1 cellular context compared by ENCODE assay signal in genomic region chr15:26294062-26294689, GRCh38.
TF ChIP-seq lines count a peak whose summit lies in the region.

No MANE protein-coding gene starts in this region.

TF ChIP-seq in GM23338, 12 proteins besides CTCF, POLR2A, EP300 and RAD21 (continued from another document):
- TF ChIP-seq, protein P1, sequence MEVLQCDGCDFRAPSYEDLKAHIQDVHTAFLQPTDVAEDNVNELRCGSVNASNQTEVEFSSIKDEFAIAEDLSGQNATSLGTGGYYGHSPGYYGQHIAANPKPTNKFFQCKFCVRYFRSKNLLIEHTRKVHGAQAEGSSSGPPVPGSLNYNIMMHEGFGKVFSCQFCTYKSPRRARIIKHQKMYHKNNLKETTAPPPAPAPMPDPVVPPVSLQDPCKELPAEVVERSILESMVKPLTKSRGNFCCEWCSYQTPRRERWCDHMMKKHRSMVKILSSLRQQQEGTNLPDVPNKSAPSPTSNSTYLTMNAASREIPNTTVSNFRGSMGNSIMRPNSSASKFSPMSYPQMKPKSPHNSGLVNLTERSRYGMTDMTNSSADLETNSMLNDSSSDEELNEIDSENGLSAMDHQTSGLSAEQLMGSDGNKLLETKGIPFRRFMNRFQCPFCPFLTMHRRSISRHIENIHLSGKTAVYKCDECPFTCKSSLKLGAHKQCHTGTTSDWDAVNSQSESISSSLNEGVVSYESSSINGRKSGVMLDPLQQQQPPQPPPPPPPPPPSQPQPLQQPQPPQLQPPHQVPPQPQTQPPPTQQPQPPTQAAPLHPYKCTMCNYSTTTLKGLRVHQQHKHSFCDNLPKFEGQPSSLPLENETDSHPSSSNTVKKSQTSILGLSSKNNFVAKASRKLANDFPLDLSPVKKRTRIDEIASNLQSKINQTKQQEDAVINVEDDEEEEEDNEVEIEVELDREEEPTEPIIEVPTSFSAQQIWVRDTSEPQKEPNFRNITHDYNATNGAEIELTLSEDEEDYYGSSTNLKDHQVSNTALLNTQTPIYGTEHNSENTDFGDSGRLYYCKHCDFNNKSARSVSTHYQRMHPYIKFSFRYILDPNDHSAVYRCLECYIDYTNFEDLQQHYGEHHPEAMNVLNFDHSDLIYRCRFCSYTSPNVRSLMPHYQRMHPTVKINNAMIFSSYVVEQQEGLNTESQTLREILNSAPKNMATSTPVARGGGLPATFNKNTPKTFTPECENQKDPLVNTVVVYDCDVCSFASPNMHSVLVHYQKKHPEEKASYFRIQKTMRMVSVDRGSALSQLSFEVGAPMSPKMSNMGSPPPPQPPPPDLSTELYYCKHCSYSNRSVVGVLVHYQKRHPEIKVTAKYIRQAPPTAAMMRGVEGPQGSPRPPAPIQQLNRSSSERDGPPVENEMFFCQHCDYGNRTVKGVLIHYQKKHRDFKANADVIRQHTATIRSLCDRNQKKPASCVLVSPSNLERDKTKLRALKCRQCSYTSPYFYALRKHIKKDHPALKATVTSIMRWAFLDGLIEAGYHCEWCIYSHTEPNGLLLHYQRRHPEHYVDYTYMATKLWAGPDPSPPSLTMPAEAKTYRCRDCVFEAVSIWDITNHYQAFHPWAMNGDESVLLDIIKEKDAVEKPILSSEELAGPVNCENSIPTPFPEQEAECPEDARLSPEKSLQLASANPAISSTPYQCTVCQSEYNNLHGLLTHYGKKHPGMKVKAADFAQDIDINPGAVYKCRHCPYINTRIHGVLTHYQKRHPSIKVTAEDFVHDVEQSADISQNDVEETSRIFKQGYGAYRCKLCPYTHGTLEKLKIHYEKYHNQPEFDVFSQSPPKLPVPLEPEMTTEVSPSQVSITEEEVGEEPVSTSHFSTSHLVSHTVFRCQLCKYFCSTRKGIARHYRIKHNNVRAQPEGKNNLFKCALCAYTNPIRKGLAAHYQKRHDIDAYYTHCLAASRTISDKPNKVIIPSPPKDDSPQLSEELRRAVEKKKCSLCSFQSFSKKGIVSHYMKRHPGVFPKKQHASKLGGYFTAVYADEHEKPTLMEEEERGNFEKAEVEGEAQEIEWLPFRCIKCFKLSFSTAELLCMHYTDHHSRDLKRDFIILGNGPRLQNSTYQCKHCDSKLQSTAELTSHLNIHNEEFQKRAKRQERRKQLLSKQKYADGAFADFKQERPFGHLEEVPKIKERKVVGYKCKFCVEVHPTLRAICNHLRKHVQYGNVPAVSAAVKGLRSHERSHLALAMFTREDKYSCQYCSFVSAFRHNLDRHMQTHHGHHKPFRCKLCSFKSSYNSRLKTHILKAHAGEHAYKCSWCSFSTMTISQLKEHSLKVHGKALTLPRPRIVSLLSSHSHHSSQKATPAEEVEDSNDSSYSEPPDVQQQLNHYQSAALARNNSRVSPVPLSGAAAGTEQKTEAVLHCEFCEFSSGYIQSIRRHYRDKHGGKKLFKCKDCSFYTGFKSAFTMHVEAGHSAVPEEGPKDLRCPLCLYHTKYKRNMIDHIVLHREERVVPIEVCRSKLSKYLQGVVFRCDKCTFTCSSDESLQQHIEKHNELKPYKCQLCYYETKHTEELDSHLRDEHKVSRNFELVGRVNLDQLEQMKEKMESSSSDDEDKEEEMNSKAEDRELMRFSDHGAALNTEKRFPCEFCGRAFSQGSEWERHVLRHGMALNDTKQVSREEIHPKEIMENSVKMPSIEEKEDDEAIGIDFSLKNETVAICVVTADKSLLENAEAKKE (CRISPR knock-in tag; IDR thresholded peaks at IDR 0.05), result no peak
- no peak for TF ChIP-seq ZNF331 (CRISPR knock-in tag; IDR thresholded peaks at IDR 0.05; ENCODE audit: low read depth)
- no peak for TF ChIP-seq JUNB (IDR thresholded peaks at IDR 0.05; ENCODE audit: unreplicated experiment)
- TF ChIP-seq EZH2phosphoT487 (IDR thresholded peaks at IDR 0.05; ENCODE audit: unreplicated experiment), result no peak
- no peak for TF ChIP-seq EZH2 (IDR thresholded peaks at IDR 0.05; ENCODE audit: low read depth, unreplicated experiment)
- TF ChIP-seq STAT1 (IDR thresholded peaks at IDR 0.05; ENCODE audit: unreplicated experiment), result no peak
